8 cellular contexts compared by ENCODE assay signal in the genomic region with DNA sequence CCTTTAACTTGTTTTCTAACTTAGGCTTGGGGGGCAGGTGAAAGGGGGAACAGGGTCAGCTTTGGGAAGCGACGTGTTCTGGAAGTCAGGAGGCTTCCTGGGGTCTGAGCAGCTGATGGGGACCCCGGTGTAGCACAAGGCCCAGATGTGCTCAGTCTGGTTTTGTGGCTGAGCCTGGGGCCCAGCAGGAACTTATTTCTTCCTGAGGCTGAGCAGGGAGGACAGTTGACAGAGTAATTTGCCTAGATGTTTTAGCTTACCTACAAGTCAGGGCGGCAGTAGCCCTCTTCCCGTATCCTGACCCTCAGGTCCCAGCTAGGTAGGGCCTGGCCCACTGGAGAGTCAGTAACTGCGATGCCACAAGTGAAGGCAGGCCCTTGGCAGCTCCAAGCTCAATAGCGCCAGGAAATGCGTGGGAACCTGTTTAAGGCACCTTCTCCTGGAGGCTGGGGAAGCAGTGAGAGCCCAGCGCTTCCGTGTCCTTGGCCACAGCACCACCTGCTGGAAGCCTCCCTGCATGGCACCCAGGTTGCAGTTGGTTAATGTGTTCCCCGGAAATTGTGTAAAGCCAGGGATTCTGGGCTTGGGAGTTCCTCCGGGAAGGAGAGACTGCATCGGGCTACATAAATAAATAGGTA. TPM values are rescaled to one million over a fixed set of nuclear protein-coding genes. Genes with fewer than 3 reads are reported as not detected.
DNase-seq lines count a peak whose midpoint lies in the region; ATAC-seq and TF ChIP-seq lines count a peak whose summit lies in the region.

No MANE protein-coding gene starts in this region.

- peak; percentile 95 for TF ChIP-seq CTCF in PC-9 (conservative IDR thresholded peaks at IDR 0.05)

- no peaks in the 10 kb centered on the region; the same call in 1 of the 2 replicates for H3K27me3 ChIP-seq in Karpas-422 (ENCODE audit: low read length)
- H3K27me3 ChIP-seq in PC-9 (ENCODE audit: insufficient read depth, low read depth): peaks cover 19% of the 10 kb centered on the region
- no peaks in the 10 kb centered on the region for H3K27me3 ChIP-seq in naive thymus-derived CD4-positive, alpha-beta T cell (ENCODE audit: control insufficient read depth in 2 of 2, insufficient read depth in 2 of 2, low read length in 2 of 2)

- H3K9me3 Mint-ChIP-seq in naive thymus-derived CD4-positive, alpha-beta T cell: peaks cover 0 to 8% (median 0%) of the 10 kb centered on the region in 11 donors
- peaks cover 2% of the 10 kb centered on the region for H3K9me3 Mint-ChIP-seq in stimulated activated memory B cell treated with anti-CD40 and anti-IgM and Interleukin-4, amounts not matched to agents 10 μg/mL and 1 μg/mL and 100 μg/mL, for 72 hours

- H3K36me3 Mint-ChIP-seq in naive thymus-derived CD4-positive, alpha-beta T cell: peaks cover 36 to 80% (median 69%) of the 10 kb centered on the region in 5 donors
- peaks cover 89% of the 10 kb centered on the region for H3K36me3 Mint-ChIP-seq in stimulated activated memory B cell treated with anti-CD40 and anti-IgM and Interleukin-4, amounts not matched to agents 10 μg/mL and 1 μg/mL and 100 μg/mL, for 72 hours

- H3K27ac Mint-ChIP-seq in naive thymus-derived CD4-positive, alpha-beta T cell: peak overlapping the region; percentile 92 to 100 (median 100)
- H3K27ac Mint-ChIP-seq in stimulated activated memory B cell treated with anti-CD40 and anti-IgM and Interleukin-4, amounts not matched to agents 10 μg/mL and 1 μg/mL and 100 μg/mL, for 72 hours: peak overlapping the region; percentile 89

- peak overlapping the region; percentile 29 for H3K4me2 ChIP-seq in Karpas-422 (ENCODE audit: low read depth, low read length, poor library complexity, severe bottlenecking)
- H3K4me2 ChIP-seq in PC-9: peak overlapping the region; percentile 53

- no peaks in the 10 kb centered on the region for H3F3A ChIP-seq in PC-9 (ENCODE audit: insufficient read depth, low read depth)

- H4K20me1 ChIP-seq in Karpas-422 (ENCODE audit: insufficient read depth, low read depth, low read length) (no peaks in the 10 kb centered on the region), PC-9 (ENCODE audit: insufficient read depth) (no peaks in the 10 kb centered on the region)

- H3K4me1 Mint-ChIP-seq in naive thymus-derived CD4-positive, alpha-beta T cell: peaks cover 39 to 88% (median 58%) of the 10 kb centered on the region in 7 donors
- peaks cover 66% of the 10 kb centered on the region for H3K4me1 Mint-ChIP-seq in stimulated activated memory B cell treated with anti-CD40 and anti-IgM and Interleukin-4, amounts not matched to agents 10 μg/mL and 1 μg/mL and 100 μg/mL, for 72 hours

- CTCF ChIA-PET in PC-9 (lab: Charles Lee): interaction anchor here (0.5 to 1.5 kb wide), 18 partner anchors 9 to 447 kb away, joined by 3 to 17 read pairs (median 4); a partner anchor contains a TSS
- CTCF ChIA-PET in naive thymus-derived CD4-positive, alpha-beta T cell (lab: Charles Lee): interaction anchor here (0.6 to 16.3 kb wide), 21 partner anchors 9 to 1089 kb away, joined by 3 to 425 read pairs (median 4); no protein-coding TSS in a partner anchor

- H3K4me3 Mint-ChIP-seq in naive thymus-derived CD4-positive, alpha-beta T cell: peak overlapping the region; percentile 90 to 100 (median 98)
- H3K4me3 Mint-ChIP-seq in stimulated activated memory B cell treated with anti-CD40 and anti-IgM and Interleukin-4, amounts not matched to agents 10 μg/mL and 1 μg/mL and 100 μg/mL, for 72 hours: peak overlapping the region; percentile 92

- ATAC-seq in naive thymus-derived CD4-positive, alpha-beta T cell: peak; percentile 60
- peak; percentile 42 for ATAC-seq in stimulated activated memory B cell treated with anti-CD40 and anti-IgM and Interleukin-4, amounts not matched to agents 10 μg/mL and 1 μg/mL and 100 μg/mL, for 72 hours
- ATAC-seq in GM21576 (IDR thresholded peaks at IDR 0.05; ENCODE audit: unreplicated experiment): no peak

- H3K4me1 ChIP-seq in Karpas-422 (ENCODE audit: low read length) (peaks cover 7% of the 10 kb centered on the region), PC-9 (replicated peaks; ENCODE audit: insufficient read depth) (peaks cover 4% of the 10 kb centered on the region; the same call in 1 of the 2 replicates)
- H3K4me1 ChIP-seq in naive thymus-derived CD4-positive, alpha-beta T cell (ENCODE audit: control insufficient read depth in 2 of 2, insufficient read depth in 2 of 2, low read length in 2 of 2): peaks cover 50 to 52% of the 10 kb centered on the region in 2 donors

- H3K79me2 ChIP-seq in Karpas-422 (ENCODE audit: low read length) (no peaks in the 10 kb centered on the region), PC-9 (ENCODE audit: low read depth) (no peaks in the 10 kb centered on the region)

- H3K9me2 ChIP-seq in Karpas-422 (replicated peaks; ENCODE audit: insufficient read depth, low read length) (no peaks in the 10 kb centered on the region), PC-9 (ENCODE audit: insufficient read depth) (no peaks in the 10 kb centered on the region)

- no peak overlapping the region for H3K9ac ChIP-seq in Karpas-422 (ENCODE audit: low read length)

- POLR2A ChIA-PET in PC-9 (lab: Charles Lee; ENCODE audit: unreplicated experiment): interaction anchor here (0.6 to 0.7 kb wide), 3 partner anchors 118 to 1017 kb away, joined by 3 read pairs; no protein-coding TSS in a partner anchor
- POLR2A ChIA-PET in naive thymus-derived CD4-positive, alpha-beta T cell (lab: Charles Lee): interaction anchor here (0.6 to 45.4 kb wide), 17 partner anchors 3 to 271 kb away, joined by 3 to 2132 read pairs (median 3); a partner anchor contains a TSS

- intact Hi-C loops in PC-9 (cut with micrococcal nuclease; ENCODE audit: unreplicated experiment): loop anchor here (1.0 to 2.0 kb wide), 7 partner anchors 27 to 259 kb away; no protein-coding TSS in a partner anchor
- intact Hi-C loops in naive thymus-derived CD4-positive, alpha-beta T cell (cut with micrococcal nuclease): loop anchor here (1.0 to 2.0 kb wide), 7 partner anchors 13 to 202 kb away; no protein-coding TSS in a partner anchor

- peak; percentile 5 for DNase-seq in GF-D8 (lab: John Stamatoyannopoulos, UW)
- peak; percentile 85 for DNase-seq in Karpas-422
- peak; percentile 79 to 91 for DNase-seq in PC-9
- DNase-seq in activated T-helper 1 cell treated with anti-CD3 and anti-CD28 coated beads, Interleukin-2, amount 50 U/mL, for 16 hours (ENCODE audit: low read depth in 1 of 2, low spot score in 1 of 2): peak; percentile 74 to 76
- peak; percentile 92 for DNase-seq in fibroblast of gingiva (ENCODE audit: low read depth)
- peak; percentile 74 to 88 (median 82) for DNase-seq in naive thymus-derived CD4-positive, alpha-beta T cell

- H3K4me3 ChIP-seq in Karpas-422 (ENCODE audit: low read length): no peak overlapping the region; the same call in 1 of the 2 replicates
- no peak overlapping the region for H3K4me3 ChIP-seq in PC-9
- H3K4me3 ChIP-seq in naive thymus-derived CD4-positive, alpha-beta T cell (ENCODE audit: low read length): peak overlapping the region; percentile 90

- 0 out of 2 replicates have a peak overlapping the region, but pooled peaks have one; percentile 39 for H2AFZ ChIP-seq in Karpas-422 (ENCODE audit: low read length)
- peak overlapping the region; percentile 46; the same call in 1 of the 2 replicates for H2AFZ ChIP-seq in PC-9

- H3K27ac ChIP-seq in Karpas-422 (ENCODE audit: low read length) (no peak overlapping the region), PC-9 (no peak overlapping the region)
- peak overlapping the region; percentile 99 for H3K27ac ChIP-seq in naive thymus-derived CD4-positive, alpha-beta T cell (ENCODE audit: low read depth, low read length)

- peaks cover 0 to under 1% (median 0%) of the 10 kb centered on the region in 5 donors for H3K27me3 Mint-ChIP-seq in naive thymus-derived CD4-positive, alpha-beta T cell
- no peaks in the 10 kb centered on the region for H3K27me3 Mint-ChIP-seq in stimulated activated memory B cell treated with anti-CD40 and anti-IgM and Interleukin-4, amounts not matched to agents 10 μg/mL and 1 μg/mL and 100 μg/mL, for 72 hours

- H3K36me3 ChIP-seq in Karpas-422 (ENCODE audit: insufficient read depth, low read length): no peaks in the 10 kb centered on the region
- H3K36me3 ChIP-seq in PC-9 (ENCODE audit: low read depth): no peaks in the 10 kb centered on the region
- peaks cover 4 to 91% (median 57%) of the 10 kb centered on the region in 3 experiments for H3K36me3 ChIP-seq in naive thymus-derived CD4-positive, alpha-beta T cell (ENCODE audit: control insufficient read depth in 2 of 3, insufficient read depth in 3 of 3, low read length in 3 of 3)

- H3K9me3 ChIP-seq in Karpas-422 (ENCODE audit: low read length) (no peaks in the 10 kb centered on the region), PC-9 (ENCODE audit: insufficient read depth, low read depth) (no peaks in the 10 kb centered on the region)
- H3K9me3 ChIP-seq in naive thymus-derived CD4-positive, alpha-beta T cell (ENCODE audit: control insufficient read depth in 2 of 3, low read length in 3 of 3): no peaks in the 10 kb centered on the region

- no TSS peak for BruUV-seq in PC-9 (replicated peaks; lab: Mats Ljungman, UMichigan)

RNA-seq across cellular contexts. Expression of a gene that starts 5.2 kb away (rescaled TPM):
- total RNA-seq in Karpas-422 (2014; rRNA removed; shearing (Covaris generic); ENCODE audit: low replicate concordance): not detected in 2 replicates
- total RNA-seq in PC-9 (2021): not detected in 2 replicates
- 100 to 1,000 TPM; 153 to 675 (median 262) TPM for total RNA-seq in naive thymus-derived CD4-positive, alpha-beta T cell
- polyA plus RNA-seq in naive thymus-derived CD4-positive, alpha-beta T cell: 1,000 to 10,000 TPM; 1,350 to 2,301 TPM

RNA-seq across cellular contexts. Expression of a gene that starts 58.6 kb away (rescaled TPM):
- total RNA-seq in Karpas-422 (2014; rRNA removed; shearing (Covaris generic); ENCODE audit: low replicate concordance): not detected in 2 replicates
- total RNA-seq in PC-9 (2021): 17.4 and 23.5 TPM in 2 replicates
- total RNA-seq in naive thymus-derived CD4-positive, alpha-beta T cell: 10 to 100 TPM in 1 of 5 experiments, 1 to 10 TPM in 2, not detected in 2; 1.2 to 10.3 (median 1.3) TPM
- polyA plus RNA-seq in naive thymus-derived CD4-positive, alpha-beta T cell: not detected

Comparison
In these comparisons a context has a peak if more than half of its experiments do, and no peak if none do; other contexts are left out.
1. DNase-seq: peak in every context shown above with its lines; median percentile 92 in fibroblast of gingiva; 85 in Karpas-422; 85 in PC-9; 82 in naive thymus-derived CD4-positive, alpha-beta T cell; 75 in activated T-helper 1 cell treated with anti-CD3 and anti-CD28 coated beads, Interleukin-2, amount 50 U/mL, for 16 hours; 5 in GF-D8.
2. RNA of a gene that starts 5.2 kb away (total RNA-seq): 153 to 675 TPM in naive thymus-derived CD4-positive, alpha-beta T cell; not detected in Karpas-422 and not detected in PC-9; every median in the first group is over 100 times any median in the second.